In the genomic region with DNA sequence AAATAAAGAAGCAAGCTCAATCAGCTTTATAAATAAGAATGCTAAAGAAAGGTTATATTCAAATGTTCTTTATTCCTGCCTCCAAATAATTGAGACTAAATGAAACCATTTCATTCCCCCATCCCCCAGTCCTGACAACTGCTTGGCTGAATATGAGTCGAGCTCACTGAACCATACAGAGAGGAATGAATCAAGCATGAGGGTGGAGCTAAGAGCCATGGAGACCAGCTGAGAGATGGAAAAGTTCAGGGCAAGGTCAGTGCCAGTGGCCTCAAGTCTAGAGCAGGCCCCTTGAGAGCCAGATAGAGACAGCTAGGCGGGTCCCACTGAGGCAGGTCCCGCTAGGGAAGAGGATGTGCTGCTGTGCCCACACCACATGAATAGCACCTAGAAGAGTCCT, we compare ENCODE assay signal across 9 cellular contexts.
A peak's percentile ranks its signal among the peaks of the same experiment; 100 is the strongest.
DNase-seq lines count a peak whose midpoint lies in the region; TF ChIP-seq lines count a peak whose summit lies in the region.
"Had no signal": no experiment of that assay in that cellular context is flagged by ENCODE, and none has a peak within 500 bp of the region (broad histone marks: within the 10 kb centered on the region; RNA-seq: fewer than 3 reads in every experiment).

No MANE protein-coding gene starts in this region.

- DNase-seq in DMS79 treated with DMSO at 0.1 percent for 48 hours (lab: John Stamatoyannopoulos, UW) (peak; percentile 17), HT1080 (ENCODE audit: low read depth) (peak; percentile 62), mammary epithelial cell (peak; percentile 68), NCI-H2081 treated with DMSO at 0.1 percent for 48 hours (lab: John Stamatoyannopoulos, UW) (no peak), GOT3 (lab: John Stamatoyannopoulos, UW) (no peak), H9 (no peak)
- DNase-seq in activated CD4-positive, alpha-beta T cell treated with anti-CD3 and anti-CD28 coated beads, Interleukin-2, amount 50 U/mL, for 4 hours: no peak
- DNase-seq: NCI-H2107 had no signal

- H3K4me3 ChIP-seq in mammary epithelial cell (replicated peaks in 1 of 3; ENCODE audit: insufficient read depth in 1 of 3, low read depth in 2 of 3, low read length in 3 of 3): no peak overlapping the region
- H3K4me3 ChIP-seq in neuron (ENCODE audit: low read length): no peak overlapping the region

- H2AK5ac ChIP-seq in H9 (ENCODE audit: insufficient read length, low read length): no peak overlapping the region

- no peak overlapping the region for H3K14ac ChIP-seq in H9 (ENCODE audit: insufficient read depth, low read length)

- H3K4ac ChIP-seq in H9 (ENCODE audit: low read depth, low read length): no peak overlapping the region

- H3K4me3 Mint-ChIP-seq in H9: no peak overlapping the region

- H4K8ac ChIP-seq in H9 (replicated peaks; ENCODE audit: insufficient read length, low read depth, low read length): no peak overlapping the region

- H4K91ac ChIP-seq in H9 (ENCODE audit: insufficient read length, low read depth, low read length): no peak overlapping the region

- no peak overlapping the region for H2BK15ac ChIP-seq in H9 (ENCODE audit: low read depth, low read length)

- no peak overlapping the region for H3K18ac ChIP-seq in H9 (ENCODE audit: insufficient read length, low read depth, low read length)

- no peak overlapping the region for H2BK120ac ChIP-seq in H9 (ENCODE audit: low read depth, low read length, poor library complexity, severe bottlenecking)

- no peak overlapping the region for H2BK12ac ChIP-seq in H9 (ENCODE audit: insufficient read length, low read depth, low read length)

- H3K27me3 ChIP-seq in mammary epithelial cell (ENCODE audit: insufficient read depth, low read length) (no peaks in the 10 kb centered on the region), neuron (ENCODE audit: insufficient read depth, low read length) (no peaks in the 10 kb centered on the region), H9 (ENCODE audit: insufficient read depth, low read length) (no peaks in the 10 kb centered on the region)

- H3K36me3 Mint-ChIP-seq in H9 (ENCODE audit: insufficient read depth in 1 of 3, low read depth in 3 of 3): no peaks in the 10 kb centered on the region

- no peak overlapping the region for H2BK20ac ChIP-seq in H9 (ENCODE audit: low read depth, low read length, poor library complexity, severe bottlenecking)

- no peaks in the 10 kb centered on the region for H3K79me2 ChIP-seq in mammary epithelial cell (ENCODE audit: insufficient read depth, low read length)
- no peaks in the 10 kb centered on the region for H3K79me2 ChIP-seq in H9 (ENCODE audit: insufficient read depth, low read length)

- H3K27ac ChIP-seq in mammary epithelial cell (ENCODE audit: insufficient read depth, low read depth, low read length): no peak overlapping the region
- no peak overlapping the region for H3K27ac ChIP-seq in H9 (ENCODE audit: insufficient read length, low read depth, low read length)

- in situ Hi-C loops in mammary epithelial cell (cut with MboI; ENCODE audit: low sequenced_read_pairs in 2 of 2): no loop called here

- no peak overlapping the region for H2BK5ac ChIP-seq in H9 (ENCODE audit: insufficient read length, low read length)

- CTCF ChIA-PET in mammary epithelial cell (lab: Charles Lee; ENCODE audit: low non-redundant PET): no interaction called here

- no peaks in the 10 kb centered on the region; the same call in 1 of the 2 replicates for H3K27me3 Mint-ChIP-seq in H9 (ENCODE audit: low read depth)

- no peaks in the 10 kb centered on the region for H3K9me3 Mint-ChIP-seq in H9

- H3K36me3 ChIP-seq in mammary epithelial cell (ENCODE audit: insufficient read depth, low read length) (no peaks in the 10 kb centered on the region), neuron (ENCODE audit: insufficient read depth, low read length) (no peaks in the 10 kb centered on the region)

- no peak overlapping the region for H3K56ac ChIP-seq in H9 (ENCODE audit: insufficient read length, low read depth, low read length)

- H3K9me3 ChIP-seq in mammary epithelial cell (replicated peaks; ENCODE audit: insufficient read depth, low read length) (no peaks in the 10 kb centered on the region), neuron (ENCODE audit: low read length) (no peaks in the 10 kb centered on the region), H9 (ENCODE audit: control insufficient read depth, low read depth, low read length) (no peaks in the 10 kb centered on the region)

- H3K4me1 ChIP-seq in mammary epithelial cell (ENCODE audit: insufficient read depth, low read length): peaks cover 17% of the 10 kb centered on the region
- peaks cover 15% of the 10 kb centered on the region for H3K4me1 ChIP-seq in neuron (ENCODE audit: insufficient read depth, low read length)
- H3K4me1 ChIP-seq in H9 (ENCODE audit: insufficient read depth, low read length): no peaks in the 10 kb centered on the region

- no peak overlapping the region for H3T11ph ChIP-seq in H9 (ENCODE audit: low read length)

- no peaks in the 10 kb centered on the region for H3K4me1 Mint-ChIP-seq in H9

- no TSS peak for BruUV-seq in mammary epithelial cell (replicated peaks; lab: Mats Ljungman, UMichigan)

- H3K9ac ChIP-seq in mammary epithelial cell (ENCODE audit: insufficient read depth, low read length) (no peak overlapping the region), H9 (ENCODE audit: extremely low read depth, insufficient read length, low read length) (no peak overlapping the region)

- H4K20me1 ChIP-seq in mammary epithelial cell (ENCODE audit: insufficient read depth, low read length) (no peaks in the 10 kb centered on the region), H9 (ENCODE audit: control insufficient read depth, insufficient read depth, insufficient read length) (no peaks in the 10 kb centered on the region)

- intact Hi-C loops in mammary epithelial cell (cut with micrococcal nuclease): no loop called here

- no peaks in the 10 kb centered on the region for H3K79me1 ChIP-seq in H9 (ENCODE audit: insufficient read depth, low read depth, low read length, poor library complexity, severe bottlenecking)

- H3K23ac ChIP-seq in H9 (ENCODE audit: insufficient read length, low read depth, low read length): no peak overlapping the region

- H3K23me2 ChIP-seq in H9 (ENCODE audit: insufficient read length, low read depth, low read length, poor library complexity, severe bottlenecking): no peaks in the 10 kb centered on the region

- no peak overlapping the region for H4K5ac ChIP-seq in H9 (ENCODE audit: insufficient read length, low read depth, low read length)

- H3K4me2 ChIP-seq in mammary epithelial cell (ENCODE audit: insufficient read depth, low read depth, low read length) (no peak overlapping the region), H9 (ENCODE audit: insufficient read depth, insufficient read length, low read length) (no peak overlapping the region)

- H2AFZ ChIP-seq in mammary epithelial cell (ENCODE audit: low read depth, low read length): no peak overlapping the region
- H2AFZ ChIP-seq in neuron (ENCODE audit: low read depth, low read length): peak overlapping the region; percentile 8
- H2AFZ ChIP-seq in H9 (ENCODE audit: low read length): no peak overlapping the region

- no peak overlapping the region for H3K27ac Mint-ChIP-seq in H9

- TF ChIP-seq CTCF in mammary epithelial cell (conservative IDR thresholded peaks at IDR 0.05 in 1 of 2, IDR thresholded peaks at IDR 0.05 in 1 of 2; ENCODE audit: extremely low read depth in 1 of 2, insufficient read depth in 1 of 2, low read depth in 1 of 2, low read length in 2 of 2): no peak
- no peak for TF ChIP-seq CTCF in H9 (conservative IDR thresholded peaks at IDR 0.05)

- WGBS in mammary epithelial cell (ENCODE audit: low coverage, missing lambda C conversion rate): 85% methylated on average over 3 of the region's 3 CpGs
- no CpG with 5 or more reads among the region's 3 CpGs for WGBS in H9 (ENCODE audit: extremely low coverage, insufficient read length, low lambda C conversion rate)

- dilution Hi-C loops in mammary epithelial cell (cut with HindIII; ENCODE audit: low sequenced_read_pairs): no loop called here

Comparison
In these comparisons a context has a peak if more than half of its experiments do, and no peak if none do; other contexts are left out.
1. DNase-seq: peak in DMS79 treated with DMSO at 0.1 percent for 48 hours (single experiment), HT1080 (single experiment) and mammary epithelial cell (single experiment); none in NCI-H2081 treated with DMSO at 0.1 percent for 48 hours (single experiment), activated CD4-positive, alpha-beta T cell treated with anti-CD3 and anti-CD28 coated beads, Interleukin-2, amount 50 U/mL, for 4 hours (0 of 2), GOT3 (single experiment) and H9 (single experiment).